ENCODE assay signal across 1 cellular context in genomic region chr9:91515074-91515687, GRCh38.
A peak's percentile ranks its signal among the peaks of the same experiment; 100 is the strongest.
TF ChIP-seq lines count a peak whose summit lies in the region.

No MANE protein-coding gene starts in this region.

TF ChIP-seq in K562, 482 proteins besides CTCF, POLR2A, EP300 and RAD21 (continued from another document and continues in another):
- TF ChIP-seq MAX (CRISPR knock-in tag; IDR thresholded peaks at IDR 0.05) (peak; percentile 47; the same call in 1 of the 2 replicates), ZNF175 (CRISPR knock-in tag; IDR thresholded peaks at IDR 0.05; ENCODE audit: low read depth) (0 out of 2 replicates have a peak, but pooled peaks have one; percentile 33), SMARCC2 (IDR thresholded peaks at IDR 0.05; ENCODE audit: low read depth) (peak; percentile 82), RCOR1 (IDR thresholded peaks at IDR 0.05; ENCODE audit: borderline replicate concordance in 1 of 2, low read depth in 2 of 2, low read length in 2 of 2) (0 out of 4 replicates have a peak, but pooled peaks of 1 of the 2 experiments have one; percentile 2), HNRNPK (IDR thresholded peaks at IDR 0.05; ENCODE audit: low read depth, low read length, poor library complexity, severe bottlenecking) (no peak), JUND (IDR thresholded peaks at IDR 0.05; ENCODE audit: borderline replicate concordance, low read depth, low read length) (peak; percentile 75), JUND (tag; IDR thresholded peaks at IDR 0.05; ENCODE audit: borderline replicate concordance, low read depth, low read length) (peak; percentile 94), ZNF431 (CRISPR knock-in tag; IDR thresholded peaks at IDR 0.05) (no peak), ZNF311 (CRISPR knock-in tag; IDR thresholded peaks at IDR 0.05) (no peak), ZNF263 (CRISPR knock-in tag; IDR thresholded peaks at IDR 0.05; ENCODE audit: borderline replicate concordance) (no peak), CBFA2T2 (conservative IDR thresholded peaks at IDR 0.05) (peak; percentile 48; the same call in 1 of the 2 replicates), SETDB1 (IDR thresholded peaks at IDR 0.05; ENCODE audit: low read length) (no peak), C11orf30 (IDR thresholded peaks at IDR 0.05; ENCODE audit: low read depth) (no peak), FOSL1 (tag; conservative IDR thresholded peaks at IDR 0.05) (peak; percentile 72; the same call in 1 of the 2 replicates), NR3C1 (CRISPR knock-in tag; IDR thresholded peaks at IDR 0.05) (no peak), IRF2 (CRISPR knock-in tag; IDR thresholded peaks at IDR 0.05) (no peak), MEIS2 (IDR thresholded peaks at IDR 0.05; ENCODE audit: partially characterized antibody) (peak; percentile 60), TAF9B (IDR thresholded peaks at IDR 0.05; ENCODE audit: partially characterized antibody) (no peak), RNF2 (IDR thresholded peaks at IDR 0.05) (0 out of 2 replicates have a peak, but pooled peaks have one; percentile 45), KLF16 (IDR thresholded peaks at IDR 0.05) (peak; percentile 39), ZNF696 (CRISPR knock-in tag; conservative IDR thresholded peaks at IDR 0.05) (no peak), PBX2 (CRISPR knock-in tag; IDR thresholded peaks at IDR 0.05; ENCODE audit: low read depth) (no peak), PBX2 (tag; conservative IDR thresholded peaks at IDR 0.05; ENCODE audit: low read depth) (no peak), CREM (IDR thresholded peaks at IDR 0.05; ENCODE audit: low read depth) (peak; percentile 71), ATF2 (CRISPR knock-in tag; IDR thresholded peaks at IDR 0.05) (peak; percentile 68; the same call in 1 of the 2 replicates), BRD9 (IDR thresholded peaks at IDR 0.05; ENCODE audit: low read depth, partially characterized antibody) (no peak), CCNT2 (IDR thresholded peaks at IDR 0.05; ENCODE audit: borderline replicate concordance, extremely low read depth, insufficient read length, low read depth, low read length) (peak; percentile 16), HES1 (IDR thresholded peaks at IDR 0.05; ENCODE audit: low read depth) (no peak), ZEB2 (IDR thresholded peaks at IDR 0.05) (no peak), SMAD4 (CRISPR knock-in tag; conservative IDR thresholded peaks at IDR 0.05) (peak; percentile 64), GTF2E2 (tag; IDR thresholded peaks at IDR 0.05) (no peak), TAL1 (IDR thresholded peaks at IDR 0.05) (peak; percentile 32), ATF4 (CRISPR knock-in tag; IDR thresholded peaks at IDR 0.05) (0 out of 2 replicates have a peak, but pooled peaks have one; percentile 52), HMG20B (CRISPR knock-in tag; IDR thresholded peaks at IDR 0.05) (no peak), MCM2 (IDR thresholded peaks at IDR 0.05; ENCODE audit: low read depth) (no peak), DACH1 (IDR thresholded peaks at IDR 0.05; ENCODE audit: partially characterized antibody) (peak; percentile 6), NFRKB (IDR thresholded peaks at IDR 0.05; ENCODE audit: low read depth) (no peak), MYC (IDR thresholded peaks at IDR 0.05; ENCODE audit: low read depth, low read length) (0 out of 2 replicates have a peak, but pooled peaks have one; percentile 40), MYC (CRISPR knock-in tag; IDR thresholded peaks at IDR 0.05; ENCODE audit: borderline replicate concordance, low read depth) (no peak), ATF3 (IDR thresholded peaks at IDR 0.05) (peak; percentile 97), ATF3 (CRISPR knock-in tag; conservative IDR thresholded peaks at IDR 0.05) (no peak), NCOR1 (IDR thresholded peaks at IDR 0.05) (peak; percentile 7; the same call in 1 of the 2 replicates)
- TF ChIP-seq, protein P1, sequence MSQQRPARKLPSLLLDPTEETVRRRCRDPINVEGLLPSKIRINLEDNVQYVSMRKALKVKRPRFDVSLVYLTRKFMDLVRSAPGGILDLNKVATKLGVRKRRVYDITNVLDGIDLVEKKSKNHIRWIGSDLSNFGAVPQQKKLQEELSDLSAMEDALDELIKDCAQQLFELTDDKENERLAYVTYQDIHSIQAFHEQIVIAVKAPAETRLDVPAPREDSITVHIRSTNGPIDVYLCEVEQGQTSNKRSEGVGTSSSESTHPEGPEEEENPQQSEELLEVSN (IDR thresholded peaks at IDR 0.05; ENCODE audit: borderline replicate concordance in 1 of 2, extremely low read depth in 1 of 2, insufficient read depth in 1 of 2, insufficient read length in 1 of 2, low read depth in 1 of 2, low read length in 1 of 2, poor library complexity in 1 of 2, severe bottlenecking in 1 of 2) = peak in 1 of 2 experiments; percentile 38
- TF ChIP-seq, protein P2, sequence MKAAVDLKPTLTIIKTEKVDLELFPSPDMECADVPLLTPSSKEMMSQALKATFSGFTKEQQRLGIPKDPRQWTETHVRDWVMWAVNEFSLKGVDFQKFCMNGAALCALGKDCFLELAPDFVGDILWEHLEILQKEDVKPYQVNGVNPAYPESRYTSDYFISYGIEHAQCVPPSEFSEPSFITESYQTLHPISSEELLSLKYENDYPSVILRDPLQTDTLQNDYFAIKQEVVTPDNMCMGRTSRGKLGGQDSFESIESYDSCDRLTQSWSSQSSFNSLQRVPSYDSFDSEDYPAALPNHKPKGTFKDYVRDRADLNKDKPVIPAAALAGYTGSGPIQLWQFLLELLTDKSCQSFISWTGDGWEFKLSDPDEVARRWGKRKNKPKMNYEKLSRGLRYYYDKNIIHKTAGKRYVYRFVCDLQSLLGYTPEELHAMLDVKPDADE (conservative IDR thresholded peaks at IDR 0.05; ENCODE audit: control insufficient read depth, low read depth, low read length) = no peak
- TF ChIP-seq, protein P3, sequence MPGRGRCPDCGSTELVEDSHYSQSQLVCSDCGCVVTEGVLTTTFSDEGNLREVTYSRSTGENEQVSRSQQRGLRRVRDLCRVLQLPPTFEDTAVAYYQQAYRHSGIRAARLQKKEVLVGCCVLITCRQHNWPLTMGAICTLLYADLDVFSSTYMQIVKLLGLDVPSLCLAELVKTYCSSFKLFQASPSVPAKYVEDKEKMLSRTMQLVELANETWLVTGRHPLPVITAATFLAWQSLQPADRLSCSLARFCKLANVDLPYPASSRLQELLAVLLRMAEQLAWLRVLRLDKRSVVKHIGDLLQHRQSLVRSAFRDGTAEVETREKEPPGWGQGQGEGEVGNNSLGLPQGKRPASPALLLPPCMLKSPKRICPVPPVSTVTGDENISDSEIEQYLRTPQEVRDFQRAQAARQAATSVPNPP (IDR thresholded peaks at IDR 0.05; ENCODE audit: borderline replicate concordance, insufficient read depth, insufficient read length) = no peak
- TF ChIP-seq, protein P4, sequence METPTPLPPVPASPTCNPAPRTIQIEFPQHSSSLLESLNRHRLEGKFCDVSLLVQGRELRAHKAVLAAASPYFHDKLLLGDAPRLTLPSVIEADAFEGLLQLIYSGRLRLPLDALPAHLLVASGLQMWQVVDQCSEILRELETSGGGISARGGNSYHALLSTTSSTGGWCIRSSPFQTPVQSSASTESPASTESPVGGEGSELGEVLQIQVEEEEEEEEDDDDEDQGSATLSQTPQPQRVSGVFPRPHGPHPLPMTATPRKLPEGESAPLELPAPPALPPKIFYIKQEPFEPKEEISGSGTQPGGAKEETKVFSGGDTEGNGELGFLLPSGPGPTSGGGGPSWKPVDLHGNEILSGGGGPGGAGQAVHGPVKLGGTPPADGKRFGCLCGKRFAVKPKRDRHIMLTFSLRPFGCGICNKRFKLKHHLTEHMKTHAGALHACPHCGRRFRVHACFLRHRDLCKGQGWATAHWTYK (CRISPR knock-in tag; IDR thresholded peaks at IDR 0.05) = peak; percentile 54; the same call in 1 of the 2 replicates
- TF ChIP-seq, protein P5, sequence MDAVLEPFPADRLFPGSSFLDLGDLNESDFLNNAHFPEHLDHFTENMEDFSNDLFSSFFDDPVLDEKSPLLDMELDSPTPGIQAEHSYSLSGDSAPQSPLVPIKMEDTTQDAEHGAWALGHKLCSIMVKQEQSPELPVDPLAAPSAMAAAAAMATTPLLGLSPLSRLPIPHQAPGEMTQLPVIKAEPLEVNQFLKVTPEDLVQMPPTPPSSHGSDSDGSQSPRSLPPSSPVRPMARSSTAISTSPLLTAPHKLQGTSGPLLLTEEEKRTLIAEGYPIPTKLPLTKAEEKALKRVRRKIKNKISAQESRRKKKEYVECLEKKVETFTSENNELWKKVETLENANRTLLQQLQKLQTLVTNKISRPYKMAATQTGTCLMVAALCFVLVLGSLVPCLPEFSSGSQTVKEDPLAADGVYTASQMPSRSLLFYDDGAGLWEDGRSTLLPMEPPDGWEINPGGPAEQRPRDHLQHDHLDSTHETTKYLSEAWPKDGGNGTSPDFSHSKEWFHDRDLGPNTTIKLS (IDR thresholded peaks at IDR 0.05; ENCODE audit: borderline replicate concordance, low read depth) = 0 out of 2 replicates have a peak, but pooled peaks have one; percentile 37
- TF ChIP-seq, protein P6, sequence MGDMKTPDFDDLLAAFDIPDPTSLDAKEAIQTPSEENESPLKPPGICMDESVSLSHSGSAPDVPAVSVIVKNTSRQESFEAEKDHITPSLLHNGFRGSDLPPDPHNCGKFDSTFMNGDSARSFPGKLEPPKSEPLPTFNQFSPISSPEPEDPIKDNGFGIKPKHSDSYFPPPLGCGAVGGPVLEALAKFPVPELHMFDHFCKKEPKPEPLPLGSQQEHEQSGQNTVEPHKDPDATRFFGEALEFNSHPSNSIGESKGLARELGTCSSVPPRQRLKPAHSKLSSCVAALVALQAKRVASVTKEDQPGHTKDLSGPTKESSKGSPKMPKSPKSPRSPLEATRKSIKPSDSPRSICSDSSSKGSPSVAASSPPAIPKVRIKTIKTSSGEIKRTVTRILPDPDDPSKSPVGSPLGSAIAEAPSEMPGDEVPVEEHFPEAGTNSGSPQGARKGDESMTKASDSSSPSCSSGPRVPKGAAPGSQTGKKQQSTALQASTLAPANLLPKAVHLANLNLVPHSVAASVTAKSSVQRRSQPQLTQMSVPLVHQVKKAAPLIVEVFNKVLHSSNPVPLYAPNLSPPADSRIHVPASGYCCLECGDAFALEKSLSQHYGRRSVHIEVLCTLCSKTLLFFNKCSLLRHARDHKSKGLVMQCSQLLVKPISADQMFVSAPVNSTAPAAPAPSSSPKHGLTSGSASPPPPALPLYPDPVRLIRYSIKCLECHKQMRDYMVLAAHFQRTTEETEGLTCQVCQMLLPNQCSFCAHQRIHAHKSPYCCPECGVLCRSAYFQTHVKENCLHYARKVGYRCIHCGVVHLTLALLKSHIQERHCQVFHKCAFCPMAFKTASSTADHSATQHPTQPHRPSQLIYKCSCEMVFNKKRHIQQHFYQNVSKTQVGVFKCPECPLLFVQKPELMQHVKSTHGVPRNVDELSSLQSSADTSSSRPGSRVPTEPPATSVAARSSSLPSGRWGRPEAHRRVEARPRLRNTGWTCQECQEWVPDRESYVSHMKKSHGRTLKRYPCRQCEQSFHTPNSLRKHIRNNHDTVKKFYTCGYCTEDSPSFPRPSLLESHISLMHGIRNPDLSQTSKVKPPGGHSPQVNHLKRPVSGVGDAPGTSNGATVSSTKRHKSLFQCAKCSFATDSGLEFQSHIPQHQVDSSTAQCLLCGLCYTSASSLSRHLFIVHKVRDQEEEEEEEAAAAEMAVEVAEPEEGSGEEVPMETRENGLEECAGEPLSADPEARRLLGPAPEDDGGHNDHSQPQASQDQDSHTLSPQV (IDR thresholded peaks at IDR 0.05) = no peak
